ENCODE assay signal across 14 cellular contexts in the genomic region with DNA sequence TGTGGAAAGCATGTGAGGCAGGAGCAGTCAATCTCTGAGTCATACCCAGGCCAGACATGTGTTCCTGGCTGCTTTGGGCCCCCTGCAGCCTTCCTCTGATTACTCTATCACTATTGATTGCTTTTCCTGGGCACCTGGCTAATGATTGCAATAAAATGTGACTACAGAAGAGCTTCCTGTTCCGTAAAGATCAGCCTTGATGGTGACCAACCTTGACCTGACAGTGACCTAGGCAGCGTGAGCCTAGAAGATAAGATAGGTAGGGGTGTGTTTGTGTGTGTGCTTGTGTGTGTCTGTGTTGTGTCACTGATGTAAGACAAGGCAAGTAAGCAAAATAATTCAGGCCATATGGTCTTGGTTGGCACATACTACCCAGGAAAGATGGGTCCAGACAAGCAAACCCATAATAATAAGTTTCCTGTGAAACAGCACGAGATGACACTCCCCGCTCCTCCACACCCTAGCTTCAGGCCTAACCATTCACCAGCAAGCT.
"Had no signal": no experiment of that assay in that cellular context is flagged by ENCODE, and none has a peak within 500 bp of the region (broad histone marks: within the 10 kb centered on the region; RNA-seq: fewer than 3 reads in every experiment).

No MANE protein-coding gene starts in this region.

- H3K4me3 ChIP-seq: breast epithelium, left lung, skin epidermis, tibial artery, vagina had no signal

- H3K4me3 Mint-ChIP-seq: activated CD8-positive, alpha-beta memory T cell treated with anti-CD3 and anti-CD28 coated beads, Interleukin-2, amount 10 ng/mL, durations not matched to agents 7 days and 5 days; activated naive CD8-positive, alpha-beta T cell; activated T-cell treated with anti-CD3 and anti-CD28 coated beads, Interleukin-2, amount 50 U/mL, for 24 hours; memory B cell; stimulated activated memory B cell treated with anti-CD40 and anti-IgM and Interleukin-4, amounts not matched to agents 10 μg/mL and 1 μg/mL and 100 μg/mL, for 72 hours had no signal

- H3K27me3 Mint-ChIP-seq: activated CD8-positive, alpha-beta memory T cell treated with anti-CD3 and anti-CD28 coated beads, Interleukin-2, amount 10 ng/mL, durations not matched to agents 7 days and 5 days; activated naive CD8-positive, alpha-beta T cell; activated T-cell treated with anti-CD3 and anti-CD28 coated beads, Interleukin-2, amount 50 U/mL, for 24 hours; memory B cell; stimulated activated memory B cell treated with anti-CD40 and anti-IgM and Interleukin-4, amounts not matched to agents 10 μg/mL and 1 μg/mL and 100 μg/mL, for 72 hours had no signal

- ATAC-seq: activated CD8-positive, alpha-beta memory T cell treated with anti-CD3 and anti-CD28 coated beads, Interleukin-2, amount 10 ng/mL, durations not matched to agents 7 days and 5 days; left lung; stimulated activated memory B cell treated with anti-CD40 and anti-IgM and Interleukin-4, amounts not matched to agents 10 μg/mL and 1 μg/mL and 100 μg/mL, for 72 hours had no signal

- DNase-seq: activated CD4-positive, alpha-beta T cell treated with anti-CD3 and anti-CD28 coated beads, Interleukin-2, amount 50 U/mL, for 48 hours; activated CD4-positive, CD25-positive, alpha-beta regulatory T cell treated with anti-CD3 and anti-CD28 coated beads, Interleukin-2, amount 50 U/mL, for 72 hours; activated CD8-positive, alpha-beta memory T cell treated with anti-CD3 and anti-CD28 coated beads, Interleukin-2, amount 10 ng/mL, durations not matched to agents 7 days and 5 days; activated gamma-delta T cell; activated T-cell treated with anti-CD3 and anti-CD28 coated beads, Interleukin-2, amount 50 U/mL, for 24 hours; left lung; T-helper 9 cell; tibial artery had no signal

- H3K36me3 Mint-ChIP-seq: activated CD8-positive, alpha-beta memory T cell treated with anti-CD3 and anti-CD28 coated beads, Interleukin-2, amount 10 ng/mL, durations not matched to agents 7 days and 5 days; activated naive CD8-positive, alpha-beta T cell; memory B cell; stimulated activated memory B cell treated with anti-CD40 and anti-IgM and Interleukin-4, amounts not matched to agents 10 μg/mL and 1 μg/mL and 100 μg/mL, for 72 hours had no signal

- H3K27ac Mint-ChIP-seq: activated CD8-positive, alpha-beta memory T cell treated with anti-CD3 and anti-CD28 coated beads, Interleukin-2, amount 10 ng/mL, durations not matched to agents 7 days and 5 days; activated naive CD8-positive, alpha-beta T cell; activated T-cell treated with anti-CD3 and anti-CD28 coated beads, Interleukin-2, amount 50 U/mL, for 24 hours; memory B cell; stimulated activated memory B cell treated with anti-CD40 and anti-IgM and Interleukin-4, amounts not matched to agents 10 μg/mL and 1 μg/mL and 100 μg/mL, for 72 hours had no signal

- H3K4me1 Mint-ChIP-seq: activated CD8-positive, alpha-beta memory T cell treated with anti-CD3 and anti-CD28 coated beads, Interleukin-2, amount 10 ng/mL, durations not matched to agents 7 days and 5 days; memory B cell; stimulated activated memory B cell treated with anti-CD40 and anti-IgM and Interleukin-4, amounts not matched to agents 10 μg/mL and 1 μg/mL and 100 μg/mL, for 72 hours had no signal
